ENCODE assay signal across 1 cellular context in genomic region chr12:121843236-121843982, GRCh38.
TF ChIP-seq lines count a peak whose summit lies in the region.

No MANE protein-coding gene starts in this region.

TF ChIP-seq in WTC11, 78 proteins besides CTCF, POLR2A, EP300 and RAD21:
- TF ChIP-seq PRDM15 (CRISPR knock-in tag; IDR thresholded peaks at IDR 0.05) (no peak), GRHL2 (CRISPR knock-in tag; IDR thresholded peaks at IDR 0.05; ENCODE audit: insufficient replicate concordance, severe bottlenecking) (no peak), ZNF416 (CRISPR knock-in tag; IDR thresholded peaks at IDR 0.05) (no peak), ZNF263 (CRISPR knock-in tag; IDR thresholded peaks at IDR 0.05; ENCODE audit: low read depth) (no peak), E2F1 (CRISPR knock-in tag; IDR thresholded peaks at IDR 0.05) (no peak), NFYB (CRISPR knock-in tag; conservative IDR thresholded peaks at IDR 0.05; ENCODE audit: low read depth) (no peak), NFATC4 (CRISPR knock-in tag; IDR thresholded peaks at IDR 0.05) (no peak), FOXP4 (CRISPR knock-in tag; IDR thresholded peaks at IDR 0.05) (no peak), CDX4 (CRISPR knock-in tag; IDR thresholded peaks at IDR 0.05; ENCODE audit: borderline replicate concordance) (no peak), IRF2 (CRISPR knock-in tag; IDR thresholded peaks at IDR 0.05; ENCODE audit: borderline replicate concordance, low read depth) (no peak), MAX (CRISPR knock-in tag; IDR thresholded peaks at IDR 0.05) (no peak), PREB (CRISPR knock-in tag; IDR thresholded peaks at IDR 0.05; ENCODE audit: borderline replicate concordance) (no peak), ZNF512 (CRISPR knock-in tag; IDR thresholded peaks at IDR 0.05; ENCODE audit: borderline replicate concordance) (no peak), KAT7 (CRISPR knock-in tag; IDR thresholded peaks at IDR 0.05; ENCODE audit: borderline replicate concordance) (no peak), ETV6 (CRISPR knock-in tag; IDR thresholded peaks at IDR 0.05) (no peak), ATF2 (CRISPR knock-in tag; IDR thresholded peaks at IDR 0.05; ENCODE audit: borderline replicate concordance, low read depth) (no peak), SP1 (CRISPR knock-in tag; conservative IDR thresholded peaks at IDR 0.05) (no peak), HMGA2 (CRISPR knock-in tag; IDR thresholded peaks at IDR 0.05) (no peak), ATF6 (CRISPR knock-in tag; IDR thresholded peaks at IDR 0.05) (no peak)
